14 cellular contexts compared by ENCODE assay signal in the genomic region with DNA sequence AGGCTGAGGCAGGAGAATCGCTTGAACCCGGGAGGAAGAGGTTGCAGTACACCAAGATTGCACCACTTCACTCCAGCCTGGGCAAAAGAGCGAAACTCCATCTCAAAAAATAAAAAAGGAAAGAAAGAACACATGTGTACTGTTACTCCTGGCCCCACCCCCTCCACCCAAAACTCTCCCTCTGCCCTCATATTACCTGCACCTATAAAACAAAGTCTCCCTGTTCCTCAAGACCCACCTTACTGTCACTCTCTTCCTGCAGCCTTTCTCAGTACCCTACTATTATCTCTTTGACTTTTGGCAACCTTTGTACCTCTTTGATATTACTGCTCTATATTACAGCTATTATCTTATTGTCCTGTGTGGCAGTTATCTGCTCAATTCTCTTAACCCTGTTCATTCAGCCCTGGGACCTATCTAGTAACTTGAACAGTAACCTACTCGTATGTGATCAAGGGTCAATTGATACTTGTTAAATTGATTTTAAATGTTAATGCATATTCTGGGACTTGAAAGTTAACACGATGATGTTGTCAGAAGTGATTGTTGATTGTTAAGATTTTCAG.
DNase-seq lines count a peak whose midpoint lies in the region; ATAC-seq and TF ChIP-seq lines count a peak whose summit lies in the region.
"Had no signal": no experiment of that assay in that cellular context is flagged by ENCODE, and none has a peak within 500 bp of the region (broad histone marks: within the 10 kb centered on the region; RNA-seq: fewer than 3 reads in every experiment).

No MANE protein-coding gene starts in this region.

- intact Hi-C loops in Caco-2 (cut with micrococcal nuclease; ENCODE audit: unreplicated experiment) (no loop called here), HCT116 (cut with micrococcal nuclease) (no loop called here), left colon (cut with DNase I, micrococcal nuclease) (no loop called here), transverse colon (cut with DNase I; ENCODE audit: low total_unique reads) (no loop called here), Right ventricle myocardium superior (cut with DNase I) (no loop called here), head of caudate nucleus (cut with DNase I) (no loop called here)

- DNase-seq in Caco-2 (no peak), HCT116 (ENCODE audit: low read depth, low spot score) (no peak), left colon (peak in 1 of 2 donors; percentile 52), transverse colon (no peak), Right ventricle myocardium superior (no peak), head of caudate nucleus (no peak)
- DNase-seq: 8988T; CD4-positive, alpha-beta memory T cell; DMS 273 treated with DMSO at 0.1 percent for 48 hours; H9 had no signal

- no peaks in the 10 kb centered on the region for H3K9me3 ChIP-seq in Caco-2
- H3K9me3 ChIP-seq in HCT116 (ENCODE audit: control insufficient read depth in 1 of 2, insufficient read depth in 1 of 2, low read depth in 1 of 2, low read length in 2 of 2) = no peaks in the 10 kb centered on the region
- H3K9me3 ChIP-seq in transverse colon = no peaks in the 10 kb centered on the region
- H3K9me3 ChIP-seq: BLaER1 had no signal

- H3K36me3 ChIP-seq in Caco-2 (ENCODE audit: control insufficient read depth, insufficient read depth, low read length) (peaks cover 2% of the 10 kb centered on the region), HCT116 (ENCODE audit: control insufficient read depth in 1 of 2, insufficient read depth in 2 of 2, low read length in 2 of 2) (peaks cover 30 to 68% of the 10 kb centered on the region in 2 experiments), transverse colon (no peaks in the 10 kb centered on the region)
- H3K36me3 ChIP-seq: BLaER1 had no signal

- H3K4me3 Mint-ChIP-seq in Caco-2 (ENCODE audit: unreplicated experiment) = no peak overlapping the region
- H3K4me3 Mint-ChIP-seq: CD14-positive monocyte; CD4-positive, alpha-beta memory T cell; H9 had no signal

- no peak overlapping the region for H2AFZ ChIP-seq in HCT116 (ENCODE audit: low read depth, low read length, poor library complexity, severe bottlenecking)

- no peak for TF ChIP-seq RAD21 in HCT116 (IDR thresholded peaks at IDR 0.05; ENCODE audit: low read depth)

- H4K20me1 ChIP-seq in HCT116 (ENCODE audit: insufficient read depth) = no peaks in the 10 kb centered on the region
- H4K20me1 ChIP-seq: BLaER1 had no signal

- 22 to 64% methylated on average over 3 to 5 of the region's 5 CpGs for WGBS in transverse colon (ENCODE audit: low coverage in 1 of 2), 2 donors

- peaks cover 16% of the 10 kb centered on the region; the same call in 1 of the 2 replicates for H3K79me2 ChIP-seq in HCT116 (ENCODE audit: insufficient read depth, low read length)

- no peak overlapping the region for H3K27ac ChIP-seq in HCT116 (ENCODE audit: low read depth, low read length)
- peak overlapping the region; percentile 47 to 63 (median 60) for H3K27ac ChIP-seq in transverse colon
- H3K27ac ChIP-seq: BLaER1, HL-60 had no signal

- POLR2A ChIA-PET in Caco-2 (lab: Charles Lee) = no interaction called here
- POLR2A ChIA-PET in HCT116 (lab: Charles Lee) = no interaction called here

- H3K9me3 Mint-ChIP-seq in Caco-2 (ENCODE audit: unreplicated experiment) = no peaks in the 10 kb centered on the region
- H3K9me3 Mint-ChIP-seq: CD14-positive monocyte; CD4-positive, alpha-beta memory T cell; H9 had no signal

- no peaks in the 10 kb centered on the region; the same call in 1 of the 2 replicates for H3K4me1 ChIP-seq in Caco-2
- H3K4me1 ChIP-seq in HCT116 (ENCODE audit: control insufficient read depth in 1 of 2, insufficient read depth in 2 of 2, low read length in 2 of 2) = peaks cover 20 to 30% of the 10 kb centered on the region in 2 experiments
- H3K4me1 ChIP-seq in transverse colon = peaks cover 3 to 42% (median 18%) of the 10 kb centered on the region in 4 donors
- H3K4me1 ChIP-seq: BLaER1 had no signal

- peaks cover 52% of the 10 kb centered on the region for H3K36me3 Mint-ChIP-seq in Caco-2 (ENCODE audit: insufficient read depth, unreplicated experiment)
- H3K36me3 Mint-ChIP-seq: CD14-positive monocyte; CD4-positive, alpha-beta memory T cell had no signal

- in situ Hi-C loops in transverse colon (cut with MboI; ENCODE audit: low pct_ligation_motif_present in 1 of 4, low pct_unique_long_range_greater_than_20kb in 1 of 4, low sequenced_read_pairs in 3 of 4) = no loop called here

- H3K4me2 ChIP-seq in HCT116 (ENCODE audit: low read length) = no peak overlapping the region
- H3K4me2 ChIP-seq: BLaER1 had no signal

- no peak overlapping the region for H3K9ac ChIP-seq in HCT116 (ENCODE audit: low read length)
- H3K9ac ChIP-seq: BLaER1 had no signal

- no TSS peak for BruUV-seq in Caco-2 (replicated peaks; lab: Mats Ljungman, UMichigan)
- no TSS peak for BruUV-seq in HCT116 (replicated peaks; lab: Mats Ljungman, UMichigan)

- H3K9me2 ChIP-seq in HCT116 (ENCODE audit: insufficient read depth) = no peaks in the 10 kb centered on the region

- no peak for ATAC-seq in HCT116
- ATAC-seq in left colon = peak; percentile 79
- no peak for ATAC-seq in Right ventricle myocardium superior (ENCODE audit: poor library complexity)
- ATAC-seq in GM21528 (IDR thresholded peaks at IDR 0.05; ENCODE audit: low FRiP score, unreplicated experiment) = no peak

- peaks cover 11% of the 10 kb centered on the region for H3K4me1 Mint-ChIP-seq in Caco-2 (ENCODE audit: low read depth, unreplicated experiment)
- H3K4me1 Mint-ChIP-seq: CD14-positive monocyte; CD4-positive, alpha-beta memory T cell had no signal

- no peaks in the 10 kb centered on the region for H3K27me3 ChIP-seq in Caco-2 (replicated peaks; ENCODE audit: control insufficient read depth, insufficient read depth, low read length)
- no peaks in the 10 kb centered on the region for H3K27me3 ChIP-seq in HCT116 (ENCODE audit: insufficient read depth, low read length)
- no peaks in the 10 kb centered on the region for H3K27me3 ChIP-seq in transverse colon
- H3K27me3 ChIP-seq: BLaER1 had no signal

- TF ChIP-seq POLR2A in HCT116 (IDR thresholded peaks at IDR 0.05; ENCODE audit: borderline replicate concordance, extremely low read depth, insufficient read depth, insufficient read length) (no peak), transverse colon (IDR thresholded peaks at IDR 0.05) (no peak)

- RAD21 ChIA-PET in HCT116 (lab: Charles Lee; ENCODE audit: low non-redundant PET in 1 of 2, low total read pairs in 2 of 2, uncharacterized antibody in 2 of 2, unreplicated experiment in 2 of 2) = no interaction called here

- CTCF ChIA-PET in Caco-2 (lab: Charles Lee) (interaction anchor here (0.5 kb wide), 1 partner anchor 333 kb away, joined by 4 read pairs; no protein-coding TSS in a partner anchor), HCT116 (lab: Charles Lee) (no interaction called here)

- TF ChIP-seq EP300 in transverse colon (IDR thresholded peaks at IDR 0.05; ENCODE audit: low read depth) = no peak

- H3K27me3 Mint-ChIP-seq in Caco-2 (ENCODE audit: insufficient read depth, unreplicated experiment) = no peaks in the 10 kb centered on the region

- peak overlapping the region; percentile 28 for H3K27ac Mint-ChIP-seq in Caco-2 (ENCODE audit: unreplicated experiment)
- H3K27ac Mint-ChIP-seq: CD14-positive monocyte had no signal

- H3K4me3 ChIP-seq in Caco-2 (ENCODE audit: low read depth, low read length) (no peak overlapping the region), HCT116 (replicated peaks in 1 of 2; ENCODE audit: low read depth in 1 of 2, low read length in 2 of 2) (no peak overlapping the region), transverse colon (no peak overlapping the region)
- H3K4me3 ChIP-seq: BLaER1 had no signal

- TF ChIP-seq CTCF in Caco-2 (IDR thresholded peaks at IDR 0.05; ENCODE audit: insufficient read depth in 1 of 2, low read depth in 1 of 2, low read length in 1 of 2, severe bottlenecking in 1 of 2, unreplicated experiment in 1 of 2) = no peak
- no peak for TF ChIP-seq CTCF in HCT116 (IDR thresholded peaks at IDR 0.05 in 2 of 3, conservative IDR thresholded peaks at IDR 0.05 in 1 of 3; ENCODE audit: borderline replicate concordance in 1 of 3, insufficient read depth in 1 of 3, low read depth in 2 of 3, low read length in 2 of 3)
- TF ChIP-seq CTCF in transverse colon (IDR thresholded peaks at IDR 0.05) = no peak

TF ChIP-seq in HCT116, 20 proteins besides CTCF, POLR2A, EP300 and RAD21:
- TF ChIP-seq POLR2AphosphoS5 (IDR thresholded peaks at IDR 0.05; ENCODE audit: low read depth, low read length) = peak; percentile 24; the same call in 1 of the 2 replicates
- TF ChIP-seq, protein P1, sequence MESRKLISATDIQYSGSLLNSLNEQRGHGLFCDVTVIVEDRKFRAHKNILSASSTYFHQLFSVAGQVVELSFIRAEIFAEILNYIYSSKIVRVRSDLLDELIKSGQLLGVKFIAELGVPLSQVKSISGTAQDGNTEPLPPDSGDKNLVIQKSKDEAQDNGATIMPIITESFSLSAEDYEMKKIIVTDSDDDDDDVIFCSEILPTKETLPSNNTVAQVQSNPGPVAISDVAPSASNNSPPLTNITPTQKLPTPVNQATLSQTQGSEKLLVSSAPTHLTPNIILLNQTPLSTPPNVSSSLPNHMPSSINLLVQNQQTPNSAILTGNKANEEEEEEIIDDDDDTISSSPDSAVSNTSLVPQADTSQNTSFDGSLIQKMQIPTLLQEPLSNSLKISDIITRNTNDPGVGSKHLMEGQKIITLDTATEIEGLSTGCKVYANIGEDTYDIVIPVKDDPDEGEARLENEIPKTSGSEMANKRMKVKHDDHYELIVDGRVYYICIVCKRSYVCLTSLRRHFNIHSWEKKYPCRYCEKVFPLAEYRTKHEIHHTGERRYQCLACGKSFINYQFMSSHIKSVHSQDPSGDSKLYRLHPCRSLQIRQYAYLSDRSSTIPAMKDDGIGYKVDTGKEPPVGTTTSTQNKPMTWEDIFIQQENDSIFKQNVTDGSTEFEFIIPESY (IDR thresholded peaks at IDR 0.05; ENCODE audit: extremely low read depth, insufficient replicate concordance, low read length) = no peak
